ENCODE assay signal across 18 cellular contexts in the genomic region with DNA sequence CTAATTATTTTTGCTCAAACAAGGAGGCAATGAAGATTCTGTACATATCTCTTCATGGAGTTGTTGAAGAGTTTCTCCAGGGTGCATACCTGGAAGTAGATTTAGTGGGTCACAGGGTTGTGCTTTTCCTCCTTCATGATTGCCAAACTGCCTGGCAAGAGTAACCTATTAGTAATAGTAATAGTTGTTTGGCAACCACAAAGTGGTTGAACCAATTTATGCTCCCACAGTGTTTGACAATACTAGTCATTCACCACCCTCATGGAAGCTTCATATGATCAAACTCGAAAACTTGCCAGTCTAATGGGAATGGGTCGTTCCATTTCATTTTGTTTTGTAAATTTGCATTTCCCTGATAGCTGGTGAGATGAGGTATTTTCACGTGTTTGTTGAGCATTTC.
"Had no signal": no experiment of that assay in that cellular context is flagged by ENCODE, and none has a peak within 500 bp of the region (broad histone marks: within the 10 kb centered on the region; RNA-seq: fewer than 3 reads in every experiment).

No MANE protein-coding gene starts in this region.

- H3K27ac Mint-ChIP-seq: activated CD8-positive, alpha-beta T cell treated with anti-CD3 and anti-CD28 coated beads, Interleukin-2, amount 10 ng/mL, durations not matched to agents 7 days and 5 days; activated naive CD8-positive, alpha-beta T cell; activated T-helper 1 cell treated with anti-CD3 and anti-CD28 coated beads, Interleukin-12 subunit alpha, Interleukin-12 subunit beta, Interleukin-2, Interleukin-4 antibody, amounts not matched to agents 30 ng/mL and 10 ng/mL and 1 ng/mL, durations not matched to agents 14 hours and 24 hours and 36 hours; natural killer cell; progenitor cell of endocrine pancreas; T-cell; T-helper 2 cell treated with Interferon-gamma antibody and Interleukin-4, amounts not matched to agents 5 μg/mL and 100 μg/mL, for 36 hours had no signal

- FAIRE-seq: TTC549 had no signal

- H3K4me1 ChIP-seq: lower lobe of right lung, upper lobe of right lung had no signal

- H3K36me3 Mint-ChIP-seq: natural killer cell had no signal

- DNase-seq: activated CD4-positive, alpha-beta T cell treated with anti-CD3 and anti-CD28 coated beads for 1 hour; activated CD4-positive, alpha-beta T cell treated with anti-CD3 and anti-CD28 coated beads, Interleukin-2, amount 50 U/mL, for 1 hour; activated CD8-positive, alpha-beta T cell treated with anti-CD3 and anti-CD28 coated beads, Interleukin-2, amount 10 ng/mL, durations not matched to agents 7 days and 5 days; amniotic stem cell; cortex of kidney; foreskin fibroblast; natural killer cell; stimulated activated CD4-positive, alpha-beta T cell treated with anti-CD3 and anti-CD28 coated beads, Interleukin-4, amount 100 ng/mL, for 1 hour; stimulated activated naive CD8-positive, alpha-beta T cell treated with anti-CD3 and anti-CD28 coated beads, Interleukin-15, Interleukin-2, amounts not matched to agents 100 U/mL and 50 U/mL, for 24 hours; T-cell; upper lobe of right lung had no signal

- H3K4me3 ChIP-seq: lower lobe of right lung, spleen, upper lobe of right lung had no signal

- ATAC-seq: activated CD8-positive, alpha-beta T cell treated with anti-CD3 and anti-CD28 coated beads, Interleukin-2, amount 10 ng/mL, durations not matched to agents 7 days and 5 days; lower lobe of right lung; natural killer cell; stimulated activated naive CD8-positive, alpha-beta T cell treated with anti-CD3 and anti-CD28 coated beads, Interleukin-15, Interleukin-2, amounts not matched to agents 100 U/mL and 50 U/mL, for 24 hours; T-cell; upper lobe of right lung had no signal

- H3K27ac ChIP-seq: lower lobe of right lung, spleen, upper lobe of right lung had no signal

- H3K9me3 Mint-ChIP-seq: activated T-helper 1 cell treated with anti-CD3 and anti-CD28 coated beads, Interleukin-12 subunit alpha, Interleukin-12 subunit beta, Interleukin-2, Interleukin-4 antibody, amounts not matched to agents 30 ng/mL and 10 ng/mL and 1 ng/mL, durations not matched to agents 14 hours and 24 hours and 36 hours; natural killer cell; T-helper 2 cell treated with Interferon-gamma antibody and Interleukin-4, amounts not matched to agents 5 μg/mL and 100 μg/mL, for 36 hours had no signal

- H3K27me3 ChIP-seq: spleen, upper lobe of right lung had no signal

- H3K4me3 Mint-ChIP-seq: activated CD8-positive, alpha-beta T cell treated with anti-CD3 and anti-CD28 coated beads, Interleukin-2, amount 10 ng/mL, durations not matched to agents 7 days and 5 days; activated naive CD8-positive, alpha-beta T cell; activated T-helper 1 cell treated with anti-CD3 and anti-CD28 coated beads, Interleukin-12 subunit alpha, Interleukin-12 subunit beta, Interleukin-2, Interleukin-4 antibody, amounts not matched to agents 30 ng/mL and 10 ng/mL and 1 ng/mL, durations not matched to agents 14 hours and 24 hours and 36 hours; natural killer cell; T-cell; T-helper 2 cell treated with Interferon-gamma antibody and Interleukin-4, amounts not matched to agents 5 μg/mL and 100 μg/mL, for 36 hours had no signal

- H3K36me3 ChIP-seq: lower lobe of right lung, upper lobe of right lung had no signal

- H3K9me3 ChIP-seq: lower lobe of right lung, spleen, upper lobe of right lung had no signal

- H3K4me1 Mint-ChIP-seq: natural killer cell, T-cell had no signal

- H3K27me3 Mint-ChIP-seq: activated naive CD8-positive, alpha-beta T cell; T-cell had no signal
